Comparison of ENCODE assay signal across 1 cellular context in genomic region chr14:100899841-100900771, GRCh38.
A peak's percentile ranks its signal among the peaks of the same experiment; 100 is the strongest.
TF ChIP-seq lines count a peak whose summit lies in the region.

No MANE protein-coding gene starts in this region.

TF ChIP-seq in HepG2, 621 proteins besides CTCF, POLR2A, EP300 and RAD21 (continued from another document and continues in another):
- TF ChIP-seq ATF6 (CRISPR knock-in tag; conservative IDR thresholded peaks at IDR 0.05), result no peak
- TF ChIP-seq ZNF7 (CRISPR knock-in tag; IDR thresholded peaks at IDR 0.05), result no peak
- no peak for TF ChIP-seq ATF1 (CRISPR knock-in tag; IDR thresholded peaks at IDR 0.05)
- no peak for TF ChIP-seq PRDM4 (CRISPR knock-in tag; IDR thresholded peaks at IDR 0.05; ENCODE audit: borderline replicate concordance)
- peak; percentile 85 for TF ChIP-seq TCF7 (IDR thresholded peaks at IDR 0.05; ENCODE audit: low read depth)
- TF ChIP-seq EZH2 (conservative IDR thresholded peaks at IDR 0.05; ENCODE audit: low read depth, low read length), result no peak
- no peak for TF ChIP-seq PCBP2 (optimal IDR thresholded peaks at IDR 0.05; ENCODE audit: low read depth, low read length, poor library complexity, severe bottlenecking)
- no peak for TF ChIP-seq ATF4 (CRISPR knock-in tag; IDR thresholded peaks at IDR 0.05)
- no peak for TF ChIP-seq GATAD1 (CRISPR knock-in tag; IDR thresholded peaks at IDR 0.05)
- TF ChIP-seq FOXJ3 (CRISPR knock-in tag; IDR thresholded peaks at IDR 0.05; ENCODE audit: borderline replicate concordance), result peak; percentile 50; the same call in 1 of the 2 replicates
- no peak for TF ChIP-seq SIX1 (CRISPR knock-in tag; IDR thresholded peaks at IDR 0.05; ENCODE audit: borderline replicate concordance)
- TF ChIP-seq, protein P1, sequence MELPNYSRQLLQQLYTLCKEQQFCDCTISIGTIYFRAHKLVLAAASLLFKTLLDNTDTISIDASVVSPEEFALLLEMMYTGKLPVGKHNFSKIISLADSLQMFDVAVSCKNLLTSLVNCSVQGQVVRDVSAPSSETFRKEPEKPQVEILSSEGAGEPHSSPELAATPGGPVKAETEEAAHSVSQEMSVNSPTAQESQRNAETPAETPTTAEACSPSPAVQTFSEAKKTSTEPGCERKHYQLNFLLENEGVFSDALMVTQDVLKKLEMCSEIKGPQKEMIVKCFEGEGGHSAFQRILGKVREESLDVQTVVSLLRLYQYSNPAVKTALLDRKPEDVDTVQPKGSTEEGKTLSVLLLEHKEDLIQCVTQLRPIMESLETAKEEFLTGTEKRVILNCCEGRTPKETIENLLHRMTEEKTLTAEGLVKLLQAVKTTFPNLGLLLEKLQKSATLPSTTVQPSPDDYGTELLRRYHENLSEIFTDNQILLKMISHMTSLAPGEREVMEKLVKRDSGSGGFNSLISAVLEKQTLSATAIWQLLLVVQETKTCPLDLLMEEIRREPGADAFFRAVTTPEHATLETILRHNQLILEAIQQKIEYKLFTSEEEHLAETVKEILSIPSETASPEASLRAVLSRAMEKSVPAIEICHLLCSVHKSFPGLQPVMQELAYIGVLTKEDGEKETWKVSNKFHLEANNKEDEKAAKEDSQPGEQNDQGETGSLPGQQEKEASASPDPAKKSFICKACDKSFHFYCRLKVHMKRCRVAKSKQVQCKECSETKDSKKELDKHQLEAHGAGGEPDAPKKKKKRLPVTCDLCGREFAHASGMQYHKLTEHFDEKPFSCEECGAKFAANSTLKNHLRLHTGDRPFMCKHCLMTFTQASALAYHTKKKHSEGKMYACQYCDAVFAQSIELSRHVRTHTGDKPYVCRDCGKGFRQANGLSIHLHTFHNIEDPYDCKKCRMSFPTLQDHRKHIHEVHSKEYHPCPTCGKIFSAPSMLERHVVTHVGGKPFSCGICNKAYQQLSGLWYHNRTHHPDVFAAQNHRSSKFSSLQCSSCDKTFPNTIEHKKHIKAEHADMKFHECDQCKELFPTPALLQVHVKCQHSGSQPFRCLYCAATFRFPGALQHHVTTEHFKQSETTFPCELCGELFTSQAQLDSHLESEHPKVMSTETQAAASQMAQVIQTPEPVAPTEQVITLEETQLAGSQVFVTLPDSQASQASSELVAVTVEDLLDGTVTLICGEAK (IDR thresholded peaks at IDR 0.05), result no peak
- TF ChIP-seq, protein P1 (CRISPR knock-in tag; IDR thresholded peaks at IDR 0.05), result no peak
- TF ChIP-seq E2F2 (CRISPR knock-in tag; IDR thresholded peaks at IDR 0.05; ENCODE audit: borderline replicate concordance), result no peak
- TF ChIP-seq ZBTB33 (CRISPR knock-in tag; IDR thresholded peaks at IDR 0.05), result peak; percentile 17; the same call in 1 of the 2 replicates
- TF ChIP-seq PHF5A (CRISPR knock-in tag; IDR thresholded peaks at IDR 0.05; ENCODE audit: low read depth, unreplicated experiment), result no peak
- TF ChIP-seq RORA (CRISPR knock-in tag; IDR thresholded peaks at IDR 0.05), result 0 out of 2 replicates have a peak, but pooled peaks have one; percentile 40
- TF ChIP-seq MED1 (CRISPR knock-in tag; IDR thresholded peaks at IDR 0.05), result peak; percentile 70
- peak; percentile 80 for TF ChIP-seq MYC (CRISPR knock-in tag; IDR thresholded peaks at IDR 0.05; ENCODE audit: borderline replicate concordance)
- TF ChIP-seq ZZZ3 (CRISPR knock-in tag; IDR thresholded peaks at IDR 0.05; ENCODE audit: borderline replicate concordance), result no peak
- TF ChIP-seq ATRX (CRISPR knock-in tag; IDR thresholded peaks at IDR 0.05; ENCODE audit: borderline replicate concordance), result no peak
- TF ChIP-seq ZNF354B (CRISPR knock-in tag; IDR thresholded peaks at IDR 0.05), result no peak; the same call in 1 of the 2 replicates
- peak; percentile 69; the same call in 1 of the 2 replicates for TF ChIP-seq PPARG (CRISPR knock-in tag; conservative IDR thresholded peaks at IDR 0.05)
- TF ChIP-seq CSRNP2 (CRISPR knock-in tag; conservative IDR thresholded peaks at IDR 0.05; ENCODE audit: low read depth), result no peak
- TF ChIP-seq RBAK (CRISPR knock-in tag; IDR thresholded peaks at IDR 0.05), result no peak
- TF ChIP-seq FOXK1 (CRISPR knock-in tag; IDR thresholded peaks at IDR 0.05; ENCODE audit: borderline replicate concordance, low read depth), result no peak
- no peak for TF ChIP-seq IRX3 (CRISPR knock-in tag; IDR thresholded peaks at IDR 0.05; ENCODE audit: borderline replicate concordance, low read depth)
- TF ChIP-seq GLMP (CRISPR knock-in tag; IDR thresholded peaks at IDR 0.05; ENCODE audit: borderline replicate concordance), result no peak
- TF ChIP-seq PLRG1 (conservative IDR thresholded peaks at IDR 0.05), result no peak
- TF ChIP-seq KLF9 (CRISPR knock-in tag; IDR thresholded peaks at IDR 0.05; ENCODE audit: low read depth), result no peak
- no peak for TF ChIP-seq ZNF891 (CRISPR knock-in tag; IDR thresholded peaks at IDR 0.05)
- TF ChIP-seq, protein P2, sequence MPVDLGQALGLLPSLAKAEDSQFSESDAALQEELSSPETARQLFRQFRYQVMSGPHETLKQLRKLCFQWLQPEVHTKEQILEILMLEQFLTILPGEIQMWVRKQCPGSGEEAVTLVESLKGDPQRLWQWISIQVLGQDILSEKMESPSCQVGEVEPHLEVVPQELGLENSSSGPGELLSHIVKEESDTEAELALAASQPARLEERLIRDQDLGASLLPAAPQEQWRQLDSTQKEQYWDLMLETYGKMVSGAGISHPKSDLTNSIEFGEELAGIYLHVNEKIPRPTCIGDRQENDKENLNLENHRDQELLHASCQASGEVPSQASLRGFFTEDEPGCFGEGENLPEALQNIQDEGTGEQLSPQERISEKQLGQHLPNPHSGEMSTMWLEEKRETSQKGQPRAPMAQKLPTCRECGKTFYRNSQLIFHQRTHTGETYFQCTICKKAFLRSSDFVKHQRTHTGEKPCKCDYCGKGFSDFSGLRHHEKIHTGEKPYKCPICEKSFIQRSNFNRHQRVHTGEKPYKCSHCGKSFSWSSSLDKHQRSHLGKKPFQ (CRISPR knock-in tag; IDR thresholded peaks at IDR 0.05; ENCODE audit: insufficient replicate concordance), result no peak
- TF ChIP-seq GZF1 (CRISPR knock-in tag; IDR thresholded peaks at IDR 0.05), result no peak
- no peak for TF ChIP-seq ZNF326 (CRISPR knock-in tag; IDR thresholded peaks at IDR 0.05; ENCODE audit: borderline replicate concordance)
- no peak for TF ChIP-seq HMGA1 (CRISPR knock-in tag; conservative IDR thresholded peaks at IDR 0.05)
- TF ChIP-seq GABPB1 (CRISPR knock-in tag; IDR thresholded peaks at IDR 0.05), result peak; percentile 10; the same call in 1 of the 2 replicates
